In the genomic region with DNA sequence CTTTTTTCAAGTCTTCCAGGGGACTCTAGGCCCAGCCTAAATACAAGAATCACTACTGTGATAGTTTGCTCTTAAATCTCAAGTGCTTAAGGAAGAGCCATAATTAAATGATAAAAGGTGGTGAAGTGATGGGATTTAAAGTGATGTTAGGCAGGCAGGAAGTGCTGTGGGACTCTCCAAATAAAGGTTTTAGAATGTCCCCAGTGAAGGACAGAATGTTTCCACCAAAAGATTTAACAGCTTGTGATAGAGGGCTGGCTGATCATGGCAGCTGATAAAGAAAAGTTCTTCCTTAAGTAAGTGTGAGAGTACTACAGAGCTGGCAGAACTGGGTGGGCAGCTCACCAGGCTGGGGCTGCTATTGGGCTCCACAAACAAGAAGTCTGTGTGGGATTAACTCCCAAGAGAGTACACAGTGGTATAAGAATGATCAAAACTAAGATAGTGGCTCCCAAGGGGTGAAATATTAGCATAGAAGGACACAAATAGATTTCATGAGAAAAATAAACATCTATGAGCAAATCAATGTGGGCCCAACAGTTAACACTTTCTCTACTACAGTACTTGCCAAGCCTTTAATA, we compare ENCODE assay signal across 18 cellular contexts.
"Had no signal": no experiment of that assay in that cellular context is flagged by ENCODE, and none has a peak within 500 bp of the region (broad histone marks: within the 10 kb centered on the region; RNA-seq: fewer than 3 reads in every experiment).

No MANE protein-coding gene starts in this region.

- H3K27ac Mint-ChIP-seq: immature natural killer cell; memory B cell; naive thymus-derived CD4-positive, alpha-beta T cell; nephron progenitor cell had no signal

- H3K4me3 Mint-ChIP-seq: immature natural killer cell; memory B cell; naive thymus-derived CD4-positive, alpha-beta T cell; nephron progenitor cell had no signal

- H3K27me3 Mint-ChIP-seq: memory B cell; naive thymus-derived CD4-positive, alpha-beta T cell had no signal

- H3K4me1 Mint-ChIP-seq: immature natural killer cell; naive thymus-derived CD4-positive, alpha-beta T cell; nephron progenitor cell had no signal

- H3K36me3 Mint-ChIP-seq: immature natural killer cell; memory B cell; naive thymus-derived CD4-positive, alpha-beta T cell had no signal

- H3K9me3 ChIP-seq: esophagus muscularis mucosa, gastrocnemius medialis, heart right ventricle, left ventricle myocardium inferior, lower lobe of right lung, spleen had no signal

- H3K36me3 ChIP-seq: esophagus muscularis mucosa, gastrocnemius medialis, heart right ventricle, left ventricle myocardium inferior, lower lobe of right lung, spleen had no signal

- DNase-seq: effector memory CD4-positive, alpha-beta T cell; gastrocnemius medialis; heart right ventricle; hypothalamus; immature natural killer cell; left ventricle myocardium inferior; lower lobe of right lung; naive thymus-derived CD4-positive, alpha-beta T cell; nephron progenitor cell; spleen; stimulated activated CD4-positive, alpha-beta T cell treated with anti-CD3 and anti-CD28 coated beads, Interleukin-15, amount 100 ng/mL, for 24 hours; stimulated activated CD4-positive, alpha-beta T cell treated with anti-CD3 and anti-CD28 coated beads, Interleukin-1b, Interleukin-23, amount 100 ng/mL, for 48 hours; stimulated activated CD4-positive, alpha-beta T cell treated with anti-CD3 and anti-CD28 coated beads, Interleukin-4, amount 100 ng/mL, for 4 hours; stimulated activated naive CD4-positive, alpha-beta T cell treated with Interleukin-2 at 50 U/mL for 16 hours; trophoblast cell had no signal

- H3K9me3 Mint-ChIP-seq: memory B cell, nephron progenitor cell had no signal

- H3K27me3 ChIP-seq: esophagus muscularis mucosa, gastrocnemius medialis, heart right ventricle, spleen had no signal

- H3K27ac ChIP-seq: epithelial cell of prostate, esophagus muscularis mucosa, gastrocnemius medialis, heart right ventricle, left ventricle myocardium inferior, lower lobe of right lung, spleen had no signal

- H3K4me3 ChIP-seq: esophagus muscularis mucosa, gastrocnemius medialis, heart right ventricle, left ventricle myocardium inferior, lower lobe of right lung, spleen had no signal

- H3K4me1 ChIP-seq: esophagus muscularis mucosa, gastrocnemius medialis, lower lobe of right lung, spleen had no signal
